ENCODE assay signal across 8 cellular contexts in genomic region chr3:46087871-46088270, GRCh38.
DNase-seq lines count a peak whose midpoint lies in the region; TF ChIP-seq lines count a peak whose summit lies in the region.

No MANE protein-coding gene starts in this region.

- no peaks in the 10 kb centered on the region for H4K20me1 ChIP-seq in DOHH2 (ENCODE audit: control insufficient read depth, insufficient read depth, low read depth, low read length)

- no peak overlapping the region for H3K4ac ChIP-seq in mesenchymal stem cell (ENCODE audit: low read depth in 1 of 2, low read length in 2 of 2)

- H2BK12ac ChIP-seq in mesenchymal stem cell (ENCODE audit: low read length in 2 of 2): no peak overlapping the region

- no peak overlapping the region for H2BK15ac ChIP-seq in mesenchymal stem cell (ENCODE audit: low read depth, poor library complexity, severe bottlenecking)

- H3F3A ChIP-seq in DOHH2 (ENCODE audit: control insufficient read depth, insufficient read depth): peaks cover 7% of the 10 kb centered on the region; the same call in 1 of the 2 replicates

- no peak for TF ChIP-seq EP300 in Ishikawa (IDR thresholded peaks at IDR 0.05; ENCODE audit: borderline replicate concordance)

- peak; percentile 33 for TF ChIP-seq CTCF in DOHH2 (IDR thresholded peaks at IDR 0.05; ENCODE audit: low read depth, low read length, poor library complexity, severe bottlenecking)

- H4K8ac ChIP-seq in mesenchymal stem cell (ENCODE audit: low read length): no peak overlapping the region

- TF ChIP-seq RAD21 in Ishikawa (IDR thresholded peaks at IDR 0.05; ENCODE audit: low read depth): peak; percentile 67

- H3K79me2 ChIP-seq in DOHH2 (ENCODE audit: control insufficient read depth, low read length): no peaks in the 10 kb centered on the region

- H3K9me3 ChIP-seq in DOHH2 (ENCODE audit: control insufficient read depth, insufficient read depth, low read length) (no peaks in the 10 kb centered on the region), mesenchymal stem cell (ENCODE audit: control insufficient read depth, low read length) (no peaks in the 10 kb centered on the region)

- peaks cover 9% of the 10 kb centered on the region for H3K27me3 ChIP-seq in DOHH2 (ENCODE audit: control insufficient read depth, low read length)
- H3K27me3 ChIP-seq in mesenchymal stem cell (ENCODE audit: control insufficient read depth in 1 of 2, insufficient read depth in 1 of 2, low read length in 2 of 2): peaks cover 0 to 4% of the 10 kb centered on the region in 2 experiments

- no peak overlapping the region for H3K4me2 ChIP-seq in DOHH2 (ENCODE audit: low read length)
- H3K4me2 ChIP-seq in mesenchymal stem cell (ENCODE audit: low read length, poor library complexity, severe bottlenecking): no peak overlapping the region

- H3K9ac ChIP-seq in mesenchymal stem cell (ENCODE audit: low read length): no peak overlapping the region

- no peak overlapping the region for H3K27ac ChIP-seq in DOHH2 (ENCODE audit: low read depth, low read length)
- H3K27ac ChIP-seq in mesenchymal stem cell (ENCODE audit: low read length, poor library complexity, severe bottlenecking): no peak overlapping the region

- no CpG with 5 or more reads among the region's 3 CpGs for WGBS in mesenchymal stem cell

- no peaks in the 10 kb centered on the region for H3K79me1 ChIP-seq in mesenchymal stem cell (replicated peaks; ENCODE audit: low read length, poor library complexity, severe bottlenecking)

- H3K36me3 ChIP-seq in DOHH2 (ENCODE audit: control insufficient read depth, low read length) (no peaks in the 10 kb centered on the region), mesenchymal stem cell (ENCODE audit: control insufficient read depth in 1 of 2, insufficient read depth in 2 of 2, low read depth in 1 of 2, low read length in 2 of 2) (no peaks in the 10 kb centered on the region)

- no peak overlapping the region for H2BK5ac ChIP-seq in mesenchymal stem cell (ENCODE audit: low read depth, low read length, poor library complexity, severe bottlenecking)

- DNase-seq in amniotic epithelial cell (ENCODE audit: low read depth): peak; percentile 59
- peak; percentile 70 for DNase-seq in mesenchymal stem cell
- DNase-seq in NCI-H446 (lab: John Stamatoyannopoulos, UW): no peak
- DNase-seq in kidney tubule cell (ENCODE audit: low spot score): no peak
- DNase-seq in NCI-H2107 (lab: John Stamatoyannopoulos, UW): no peak
- DNase-seq in posterior vena cava (ENCODE audit: low spot score): no peak

- peaks cover 19% of the 10 kb centered on the region for H3K4me1 ChIP-seq in DOHH2 (ENCODE audit: control insufficient read depth, low read length)
- H3K4me1 ChIP-seq in mesenchymal stem cell (ENCODE audit: control insufficient read depth, insufficient read depth, low read depth, low read length): peaks cover 8% of the 10 kb centered on the region

- H4K91ac ChIP-seq in mesenchymal stem cell (ENCODE audit: low read length): no peak overlapping the region

- H3K14ac ChIP-seq in mesenchymal stem cell (ENCODE audit: low read length in 2 of 2): no peak overlapping the region

- intact Hi-C loops in posterior vena cava (cut with DNase I): no loop called here

- H3K4me3 ChIP-seq in DOHH2 (ENCODE audit: low read length) (no peak overlapping the region), mesenchymal stem cell (ENCODE audit: insufficient read depth in 1 of 2, low read depth in 1 of 2, low read length in 2 of 2) (no peak overlapping the region)

- H3K9me2 ChIP-seq in DOHH2 (replicated peaks; ENCODE audit: control insufficient read depth, low read length): no peaks in the 10 kb centered on the region

- no peak overlapping the region for H2AFZ ChIP-seq in mesenchymal stem cell (ENCODE audit: low read depth, low read length)

- H3K18ac ChIP-seq in mesenchymal stem cell (ENCODE audit: low read depth in 1 of 2, low read length in 2 of 2): no peak overlapping the region

- no peak overlapping the region for H3K23ac ChIP-seq in mesenchymal stem cell (ENCODE audit: low read length in 2 of 2)

- no peak overlapping the region for H2BK120ac ChIP-seq in mesenchymal stem cell (ENCODE audit: low read depth, low read length)

- no peak overlapping the region for H2AK5ac ChIP-seq in mesenchymal stem cell (ENCODE audit: low read length, severe bottlenecking)

TF ChIP-seq in Ishikawa, 13 proteins besides CTCF, POLR2A, EP300 and RAD21:
- TF ChIP-seq CREB1 (IDR thresholded peaks at IDR 0.05; ENCODE audit: low read depth): no peak
- TF ChIP-seq REST (IDR thresholded peaks at IDR 0.05; ENCODE audit: low read depth): no peak
- no peak for TF ChIP-seq TAF1 (IDR thresholded peaks at IDR 0.05; ENCODE audit: low read depth)
- TF ChIP-seq NFIC (IDR thresholded peaks at IDR 0.05): no peak
- no peak for TF ChIP-seq TEAD4 (IDR thresholded peaks at IDR 0.05)
- no peak for TF ChIP-seq EGR1 (IDR thresholded peaks at IDR 0.05)
- TF ChIP-seq ZBTB7A (IDR thresholded peaks at IDR 0.05; ENCODE audit: low read depth): no peak
- no peak for TF ChIP-seq USF1 (IDR thresholded peaks at IDR 0.05)
- TF ChIP-seq MAX (IDR thresholded peaks at IDR 0.05): no peak
- TF ChIP-seq FOXM1 (IDR thresholded peaks at IDR 0.05; ENCODE audit: borderline replicate concordance, low read depth): no peak
- no peak for TF ChIP-seq YY1 (IDR thresholded peaks at IDR 0.05; ENCODE audit: low read depth)
- no peak for TF ChIP-seq CEBPB (IDR thresholded peaks at IDR 0.05)
- no peak for TF ChIP-seq TCF12 (IDR thresholded peaks at IDR 0.05; ENCODE audit: low read depth)

Comparison
In these comparisons a context has a peak if more than half of its experiments do, and no peak if none do; other contexts are left out.
1. DNase-seq: peak in amniotic epithelial cell (single experiment) and mesenchymal stem cell (single experiment); none in NCI-H446 (0 of 2), kidney tubule cell (single experiment), NCI-H2107 (single experiment) and posterior vena cava (single experiment).